Comparison of ENCODE assay signal across 1 cellular context in genomic region chr20:62951143-62951895, GRCh38.
TF ChIP-seq lines count a peak whose summit lies in the region.

No MANE protein-coding gene starts in this region.

TF ChIP-seq in SK-N-SH treated with all-trans-retinoic acid at 6 μM for 48 hours, 23 proteins besides CTCF, POLR2A, EP300 and RAD21 (continued from another document):
- TF ChIP-seq ZNF70 (CRISPR knock-in tag; IDR thresholded peaks at IDR 0.05) (no peak), ISL1 (CRISPR knock-in tag; IDR thresholded peaks at IDR 0.05) (no peak), PATZ1 (CRISPR knock-in tag; IDR thresholded peaks at IDR 0.05; ENCODE audit: borderline replicate concordance) (no peak)
